8 cellular contexts compared by ENCODE assay signal in the genomic region with DNA sequence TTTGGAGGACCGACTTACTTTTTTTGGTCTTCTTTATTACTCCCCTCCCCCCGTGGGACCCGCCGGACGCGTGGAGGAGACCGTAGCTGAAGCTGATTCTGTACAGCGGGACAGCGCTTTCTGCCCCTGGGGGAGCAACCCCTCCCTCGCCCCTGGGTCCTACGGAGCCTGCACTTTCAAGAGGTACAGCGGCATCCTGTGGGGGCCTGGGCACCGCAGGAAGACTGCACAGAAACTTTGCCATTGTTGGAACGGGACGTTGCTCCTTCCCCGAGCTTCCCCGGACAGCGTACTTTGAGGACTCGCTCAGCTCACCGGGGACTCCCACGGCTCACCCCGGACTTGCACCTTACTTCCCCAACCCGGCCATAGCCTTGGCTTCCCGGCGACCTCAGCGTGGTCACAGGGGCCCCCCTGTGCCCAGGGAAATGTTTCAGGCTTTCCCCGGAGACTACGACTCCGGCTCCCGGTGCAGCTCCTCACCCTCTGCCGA. TPM values are rescaled to one million over a fixed set of nuclear protein-coding genes. Genes with fewer than 3 reads are reported as not detected.
A peak's percentile ranks its signal among the peaks of the same experiment; 100 is the strongest.
DNase-seq lines count a peak whose midpoint lies in the region; ATAC-seq and TF ChIP-seq lines count a peak whose summit lies in the region.

No MANE protein-coding gene starts in this region.

- no peaks in the 10 kb centered on the region for H3K9me3 ChIP-seq in CD4-positive, CD25-positive, alpha-beta regulatory T cell (ENCODE audit: control insufficient read depth in 2 of 2, low read length in 2 of 2)
- H3K9me3 ChIP-seq in gastrocnemius medialis: no peaks in the 10 kb centered on the region

- in situ Hi-C loops in gastrocnemius medialis (cut with MboI; ENCODE audit: low sequenced_read_pairs in 4 of 4): no loop called here

- peaks cover 0 to 29% (median 13%) of the 10 kb centered on the region in 4 donors for H3K4me1 Mint-ChIP-seq in CD4-positive, CD25-positive, alpha-beta regulatory T cell
- peaks cover 26% of the 10 kb centered on the region for H3K4me1 Mint-ChIP-seq in activated T-cell treated with anti-CD3 and anti-CD28 coated beads, Interleukin-2, amount 50 U/mL, for 4 hours (ENCODE audit: low read depth)

- peaks cover 0 to 6% (median 0%) of the 10 kb centered on the region in 7 donors for H3K9me3 Mint-ChIP-seq in CD4-positive, CD25-positive, alpha-beta regulatory T cell
- no peaks in the 10 kb centered on the region for H3K9me3 Mint-ChIP-seq in activated T-cell treated with anti-CD3 and anti-CD28 coated beads, Interleukin-2, amount 50 U/mL, for 4 hours

- no peak for TF ChIP-seq CTCF in HL-60 (IDR thresholded peaks at IDR 0.05; ENCODE audit: insufficient read depth, low read length)
- peak; percentile 52 for TF ChIP-seq CTCF in foreskin keratinocyte (conservative IDR thresholded peaks at IDR 0.05)
- TF ChIP-seq CTCF in gastrocnemius medialis (IDR thresholded peaks at IDR 0.05 in 4 of 5, conservative IDR thresholded peaks at IDR 0.05 in 1 of 5): no peak

- H3K36me3 Mint-ChIP-seq in CD4-positive, CD25-positive, alpha-beta regulatory T cell: no peaks in the 10 kb centered on the region
- H3K36me3 Mint-ChIP-seq in activated T-cell treated with anti-CD3 and anti-CD28 coated beads, Interleukin-2, amount 50 U/mL, for 4 hours (ENCODE audit: insufficient read depth): peaks cover 14% of the 10 kb centered on the region

- peak overlapping the region; percentile 90 to 99 (median 94) for H3K4me3 Mint-ChIP-seq in CD4-positive, CD25-positive, alpha-beta regulatory T cell
- H3K4me3 Mint-ChIP-seq in activated T-cell treated with anti-CD3 and anti-CD28 coated beads, Interleukin-2, amount 50 U/mL, for 4 hours: peak overlapping the region; percentile 90

- H3K4me1 ChIP-seq in CD4-positive, CD25-positive, alpha-beta regulatory T cell (ENCODE audit: control insufficient read depth, insufficient read depth, low read length, poor library complexity, severe bottlenecking): peaks cover 32% of the 10 kb centered on the region
- H3K4me1 ChIP-seq in foreskin keratinocyte (peaks cover 3% of the 10 kb centered on the region), gastrocnemius medialis (peaks cover 20 to 22% of the 10 kb centered on the region in 2 donors)

- H3K36me3 ChIP-seq in CD4-positive, CD25-positive, alpha-beta regulatory T cell (ENCODE audit: control insufficient read depth, insufficient read depth, low read length): peaks cover 17% of the 10 kb centered on the region
- H3K36me3 ChIP-seq in gastrocnemius medialis: no peaks in the 10 kb centered on the region

- H3K27ac ChIP-seq in CD4-positive, CD25-positive, alpha-beta regulatory T cell (ENCODE audit: insufficient read depth, low read length, poor library complexity, severe bottlenecking): peak overlapping the region; percentile 98
- H3K27ac ChIP-seq in HL-60 (replicated peaks) (peak overlapping the region; percentile 97), foreskin keratinocyte (peak overlapping the region; percentile 82), gastrocnemius medialis (peak overlapping the region; percentile 90 to 98 (median 94))

- H3K27ac Mint-ChIP-seq in CD4-positive, CD25-positive, alpha-beta regulatory T cell: peak overlapping the region; percentile 89 to 99 (median 99)

- H3K27me3 Mint-ChIP-seq in CD4-positive, CD25-positive, alpha-beta regulatory T cell: peaks cover 25% of the 10 kb centered on the region
- H3K27me3 Mint-ChIP-seq in activated T-cell treated with anti-CD3 and anti-CD28 coated beads, Interleukin-2, amount 50 U/mL, for 4 hours (ENCODE audit: low read depth): peaks cover 1% of the 10 kb centered on the region

- intact Hi-C loops in gastrocnemius medialis (cut with DNase I; ENCODE audit: low total_unique reads): no loop called here

- peak overlapping the region; percentile 93 for H3K4me3 ChIP-seq in CD4-positive, CD25-positive, alpha-beta regulatory T cell (ENCODE audit: low read depth, low read length)
- H3K4me3 ChIP-seq in HL-60 (replicated peaks; ENCODE audit: insufficient read depth, low read length) (peak overlapping the region; percentile 52), gastrocnemius medialis (peak overlapping the region; percentile 64 to 84 (median 79))

- no peak for TF ChIP-seq POLR2A in gastrocnemius medialis (IDR thresholded peaks at IDR 0.05)

- H3K27me3 ChIP-seq in CD4-positive, CD25-positive, alpha-beta regulatory T cell (ENCODE audit: control insufficient read depth, insufficient read depth, low read length): peaks cover 2% of the 10 kb centered on the region
- no peaks in the 10 kb centered on the region for H3K27me3 ChIP-seq in HL-60 (ENCODE audit: insufficient read depth, poor library complexity, severe bottlenecking)
- H3K27me3 ChIP-seq in foreskin keratinocyte: no peaks in the 10 kb centered on the region
- no peaks in the 10 kb centered on the region for H3K27me3 ChIP-seq in gastrocnemius medialis

- peak; percentile 3 to 12 for ATAC-seq in CD4-positive, CD25-positive, alpha-beta regulatory T cell (ENCODE audit: low read depth in 2 of 2)
- ATAC-seq in activated T-cell treated with anti-CD3 and anti-CD28 coated beads, Interleukin-2, amount 50 U/mL, for 4 hours: no peak
- ATAC-seq in foreskin keratinocyte (no peak), gastrocnemius medialis (no peak), HG02870 (IDR thresholded peaks at IDR 0.05; ENCODE audit: unreplicated experiment) (no peak), GM21515 (IDR thresholded peaks at IDR 0.05; ENCODE audit: unreplicated experiment) (no peak), GM21737 (IDR thresholded peaks at IDR 0.05; ENCODE audit: unreplicated experiment) (no peak)

- peak in 1 of 3 donors; percentile 55 for DNase-seq in CD4-positive, CD25-positive, alpha-beta regulatory T cell
- peak in 1 of 2 experiments; percentile 59 for DNase-seq in HL-60 (ENCODE audit: low read depth in 1 of 2, low spot score in 1 of 2)
- peak; percentile 38 for DNase-seq in activated T-cell treated with anti-CD3 and anti-CD28 coated beads, Interleukin-2, amount 50 U/mL, for 4 hours
- peak in 1 of 2 donors; percentile 45 for DNase-seq in foreskin keratinocyte
- DNase-seq in gastrocnemius medialis: peak in 1 of 2 donors; percentile 17

RNA-seq across cellular contexts. Expression of a gene that starts 0.4 kb away (rescaled TPM):
- total RNA-seq in CD4-positive, CD25-positive, alpha-beta regulatory T cell: 731 TPM
- 10 to 100 TPM in 2 of 4 donors, 1 to 10 TPM in 2; 5.2 to 12.7 (median 9.6) TPM for polyA plus RNA-seq in CD4-positive, CD25-positive, alpha-beta regulatory T cell
- total RNA-seq in activated T-cell treated with anti-CD3 and anti-CD28 coated beads, Interleukin-2, amount 50 U/mL, for 4 hours: 10 to 100 TPM; 10.5 to 13.4 (median 13.2) TPM
- total RNA-seq in foreskin keratinocyte (1.7 and 2.7 TPM in 2 replicates), gastrocnemius medialis (1 to 10 TPM in 2 of 4 donors, under 1 TPM in 1, not detected in 1; 0.17 to 1.8 (median 1.6) TPM)
- 0.68 and 1.0 TPM in 2 replicates for polyA plus RNA-seq in foreskin keratinocyte

RNA-seq across cellular contexts. Expression of a gene that starts 28.6 kb away (rescaled TPM):
- 1.5 TPM for total RNA-seq in CD4-positive, CD25-positive, alpha-beta regulatory T cell
- polyA plus RNA-seq in CD4-positive, CD25-positive, alpha-beta regulatory T cell: under 1 TPM; 0.09 to 0.88 (median 0.28) TPM
- total RNA-seq in activated T-cell treated with anti-CD3 and anti-CD28 coated beads, Interleukin-2, amount 50 U/mL, for 4 hours: 1 to 10 TPM in 2 of 3 donors, under 1 TPM in 1; 0.83 to 1.5 (median 1.5) TPM
- total RNA-seq in foreskin keratinocyte: 11.7 and 12.0 TPM in 2 replicates
- polyA plus RNA-seq in foreskin keratinocyte: 16.6 and 17.7 TPM in 2 replicates
- total RNA-seq in gastrocnemius medialis: 100 to 1,000 TPM in 2 of 4 donors, 10 to 100 TPM in 2; 51.8 to 140 (median 101) TPM

RNA-seq across cellular contexts. Expression of a gene that starts 30.0 kb away (rescaled TPM):
- 2.3 TPM for total RNA-seq in CD4-positive, CD25-positive, alpha-beta regulatory T cell
- 1 to 10 TPM; 2.5 to 6.7 (median 3.7) TPM for polyA plus RNA-seq in CD4-positive, CD25-positive, alpha-beta regulatory T cell
- total RNA-seq in activated T-cell treated with anti-CD3 and anti-CD28 coated beads, Interleukin-2, amount 50 U/mL, for 4 hours: 1 to 10 TPM; 1.1 to 1.4 (median 1.3) TPM
- 2.0 and 2.1 TPM in 2 replicates for total RNA-seq in foreskin keratinocyte
- polyA plus RNA-seq in foreskin keratinocyte: 3.4 and 3.7 TPM in 2 replicates
- total RNA-seq in gastrocnemius medialis: under 1 TPM in 1 of 4 donors, not detected in 3; 0.76 TPM

RNA-seq across cellular contexts. Expression of a gene that starts 39.1 kb away (rescaled TPM):
- 115 TPM for total RNA-seq in CD4-positive, CD25-positive, alpha-beta regulatory T cell
- polyA plus RNA-seq in CD4-positive, CD25-positive, alpha-beta regulatory T cell: 10 to 100 TPM; 40.3 to 53.2 (median 50.4) TPM
- total RNA-seq in activated T-cell treated with anti-CD3 and anti-CD28 coated beads, Interleukin-2, amount 50 U/mL, for 4 hours: 100 to 1,000 TPM; 135 to 164 (median 157) TPM
- total RNA-seq in foreskin keratinocyte: 168 and 176 TPM in 2 replicates
- 157 and 161 TPM in 2 replicates for polyA plus RNA-seq in foreskin keratinocyte
- 10 to 100 TPM; 10.2 to 18.2 (median 16.4) TPM for total RNA-seq in gastrocnemius medialis

RNA-seq across cellular contexts. Expression of a gene that starts 44.5 kb away (rescaled TPM):
- 30.5 TPM for total RNA-seq in CD4-positive, CD25-positive, alpha-beta regulatory T cell
- 10 to 100 TPM; 25.9 to 28.7 (median 26.3) TPM for polyA plus RNA-seq in CD4-positive, CD25-positive, alpha-beta regulatory T cell
- total RNA-seq in activated T-cell treated with anti-CD3 and anti-CD28 coated beads, Interleukin-2, amount 50 U/mL, for 4 hours: 10 to 100 TPM; 68.0 to 86.2 (median 85.7) TPM
- total RNA-seq in foreskin keratinocyte (271 TPM in 2 replicates), gastrocnemius medialis (100 to 1,000 TPM in 2 of 4 donors, 10 to 100 TPM in 2; 92.1 to 185 (median 103) TPM)
- 359 and 380 TPM in 2 replicates for polyA plus RNA-seq in foreskin keratinocyte

Comparison
In these comparisons a context has a peak if more than half of its experiments do, and no peak if none do; other contexts are left out.
1. ATAC-seq: peak in CD4-positive, CD25-positive, alpha-beta regulatory T cell (2 of 2); none in activated T-cell treated with anti-CD3 and anti-CD28 coated beads, Interleukin-2, amount 50 U/mL, for 4 hours (0 of 2), foreskin keratinocyte (single experiment), gastrocnemius medialis (0 of 2), HG02870 (single experiment), GM21515 (single experiment) and GM21737 (single experiment).
2. RNA of a gene that starts 0.4 kb away (total RNA-seq): 731 TPM in CD4-positive, CD25-positive, alpha-beta regulatory T cell (single experiment); 10.5 to 13.4 TPM in activated T-cell treated with anti-CD3 and anti-CD28 coated beads, Interleukin-2, amount 50 U/mL, for 4 hours, 1.7 to 2.7 TPM in foreskin keratinocyte and 0.17 to 1.8 TPM in gastrocnemius medialis; every median in the first group is over 10 times any median in the second.
3. Peak in every context shown above with its lines, with median percentiles within 50 percentile points of each other: H3K27ac ChIP-seq and H3K4me3 ChIP-seq.